In genomic region chr1:58788259-58788658, GRCh38 we compare ENCODE assay signal across 22 cellular contexts. TPM values are rescaled to one million over a fixed set of nuclear protein-coding genes. Genes with fewer than 3 reads are reported as not detected.
DNase-seq lines count a peak whose midpoint lies in the region; ATAC-seq, FAIRE-seq and TF ChIP-seq lines count a peak whose summit lies in the region.
"Had no signal": no experiment of that assay in that cellular context is flagged by ENCODE, and none has a peak within 500 bp of the region (broad histone marks: within the 10 kb centered on the region; RNA-seq: fewer than 3 reads in every experiment).

No MANE protein-coding gene starts in this region.

- H3K27me3 ChIP-seq in CD4-positive, alpha-beta T cell (ENCODE audit: control insufficient read depth, insufficient read depth, low read length): no peaks in the 10 kb centered on the region
- no peaks in the 10 kb centered on the region for H3K27me3 ChIP-seq in astrocyte (ENCODE audit: insufficient read depth, low read length)
- peaks cover 2% of the 10 kb centered on the region for H3K27me3 ChIP-seq in H7 (ENCODE audit: control insufficient read depth, insufficient read depth, low read length)
- no peaks in the 10 kb centered on the region for H3K27me3 ChIP-seq in CD8-positive, alpha-beta memory T cell (ENCODE audit: insufficient read depth, low read length, poor library complexity, severe bottlenecking)
- H3K27me3 ChIP-seq: BLaER1 had no signal

- intact Hi-C loops in CD4-positive, alpha-beta T cell (cut with DNase I, micrococcal nuclease): loop anchor here in 1 of 2 experiments (2.0 to 10.0 kb wide), 2 partner anchors 27 to 237 kb away; no protein-coding TSS in a partner anchor

- peaks cover 26% of the 10 kb centered on the region for H3K36me3 Mint-ChIP-seq in activated naive CD8-positive, alpha-beta T cell
- H3K36me3 Mint-ChIP-seq in activated naive CD8-positive, alpha-beta T cell treated with anti-CD3 and anti-CD28 coated beads for 36 hours: peaks cover 18% of the 10 kb centered on the region
- H3K36me3 Mint-ChIP-seq in CD4-positive, alpha-beta T cell (ENCODE audit: low read depth): peaks cover 55% of the 10 kb centered on the region
- no peaks in the 10 kb centered on the region for H3K36me3 Mint-ChIP-seq in astrocyte (ENCODE audit: low read depth, unreplicated experiment)
- H3K36me3 Mint-ChIP-seq in neural crest cell (ENCODE audit: low read depth): no peaks in the 10 kb centered on the region
- peaks cover 17 to 28% (median 19%) of the 10 kb centered on the region in 3 donors for H3K36me3 Mint-ChIP-seq in CD8-positive, alpha-beta memory T cell

- H4K20me1 ChIP-seq in astrocyte (ENCODE audit: insufficient read depth, low read length): peaks cover 5% of the 10 kb centered on the region

- peak overlapping the region; percentile 66 for H3K27ac Mint-ChIP-seq in activated naive CD8-positive, alpha-beta T cell
- no peak overlapping the region for H3K27ac Mint-ChIP-seq in activated naive CD8-positive, alpha-beta T cell treated with anti-CD3 and anti-CD28 coated beads for 36 hours
- peak overlapping the region; percentile 40 for H3K27ac Mint-ChIP-seq in CD4-positive, alpha-beta T cell
- H3K27ac Mint-ChIP-seq in astrocyte (ENCODE audit: unreplicated experiment): no peak overlapping the region
- no peak overlapping the region for H3K27ac Mint-ChIP-seq in neural crest cell (ENCODE audit: unreplicated experiment)
- peak overlapping the region in 4 of 8 donors; percentile 8 to 95 (median 56) for H3K27ac Mint-ChIP-seq in CD8-positive, alpha-beta memory T cell
- H3K27ac Mint-ChIP-seq: B cell had no signal

- no peak overlapping the region for H3K4me3 Mint-ChIP-seq in activated naive CD8-positive, alpha-beta T cell
- H3K4me3 Mint-ChIP-seq in activated naive CD8-positive, alpha-beta T cell treated with anti-CD3 and anti-CD28 coated beads for 36 hours: no peak overlapping the region
- no peak overlapping the region for H3K4me3 Mint-ChIP-seq in CD4-positive, alpha-beta T cell
- H3K4me3 Mint-ChIP-seq in astrocyte (ENCODE audit: unreplicated experiment) (no peak overlapping the region), neural crest cell (peak overlapping the region; percentile 31)
- peak overlapping the region in 1 of 7 donors; percentile 42 for H3K4me3 Mint-ChIP-seq in CD8-positive, alpha-beta memory T cell
- H3K4me3 Mint-ChIP-seq: B cell had no signal

- H3K36me3 ChIP-seq in astrocyte (ENCODE audit: insufficient read depth, low read length) (no peaks in the 10 kb centered on the region), H7 (replicated peaks; ENCODE audit: control insufficient read depth, insufficient read depth, low read length) (no peaks in the 10 kb centered on the region)
- H3K36me3 ChIP-seq in CD8-positive, alpha-beta memory T cell (ENCODE audit: insufficient read depth, low read length): no peaks in the 10 kb centered on the region
- H3K36me3 ChIP-seq: BLaER1 had no signal

- H3K9ac ChIP-seq in astrocyte (ENCODE audit: low read length): no peak overlapping the region
- H3K9ac ChIP-seq: BLaER1 had no signal

- no peak overlapping the region for H3K27ac ChIP-seq in CD4-positive, alpha-beta T cell (ENCODE audit: low read depth, low read length)
- H3K27ac ChIP-seq in astrocyte (ENCODE audit: low read depth, low read length): no peak overlapping the region
- H3K27ac ChIP-seq in CD8-positive, alpha-beta memory T cell (ENCODE audit: low read depth, low read length): no peak overlapping the region
- H3K27ac ChIP-seq: 22Rv1, BLaER1, C4-2B had no signal

- H2AFZ ChIP-seq in astrocyte (ENCODE audit: low read depth, low read length): no peak overlapping the region

- H3K27me3 Mint-ChIP-seq in activated naive CD8-positive, alpha-beta T cell: no peaks in the 10 kb centered on the region
- H3K27me3 Mint-ChIP-seq in activated naive CD8-positive, alpha-beta T cell treated with anti-CD3 and anti-CD28 coated beads for 36 hours: no peaks in the 10 kb centered on the region
- H3K27me3 Mint-ChIP-seq in CD4-positive, alpha-beta T cell: peaks cover 6% of the 10 kb centered on the region
- H3K27me3 Mint-ChIP-seq in astrocyte (ENCODE audit: low read depth, unreplicated experiment): no peaks in the 10 kb centered on the region
- peaks cover 37% of the 10 kb centered on the region for H3K27me3 Mint-ChIP-seq in neural crest cell (ENCODE audit: low read depth)
- peaks cover 0 to 6% of the 10 kb centered on the region in 2 donors for H3K27me3 Mint-ChIP-seq in CD8-positive, alpha-beta memory T cell
- H3K27me3 Mint-ChIP-seq: B cell had no signal

- peak; percentile 13 for FAIRE-seq in astrocyte (lab: Jason Lieb, UNC)
- FAIRE-seq: A204.1, G401.6, GM12892, H54 had no signal

- POLR2A ChIA-PET in CD4-positive, alpha-beta T cell (lab: Charles Lee): no interaction called here
- POLR2A ChIA-PET in CD8-positive, alpha-beta memory T cell (lab: Charles Lee): no interaction called here

- no peak overlapping the region for H3K4me2 ChIP-seq in astrocyte (ENCODE audit: low read length)
- H3K4me2 ChIP-seq: BLaER1 had no signal

- DNase-seq in activated naive CD8-positive, alpha-beta T cell treated with anti-CD3 and anti-CD28 coated beads for 36 hours: no peak
- no peak for DNase-seq in CD4-positive, alpha-beta T cell
- DNase-seq in astrocyte (ENCODE audit: low read depth) (no peak), neural crest cell (ENCODE audit: low read depth, low spot score) (no peak), NCI-H526 treated with DMSO at 0.1 percent for 48 hours (lab: John Stamatoyannopoulos, UW) (no peak), H7 (no peak)
- DNase-seq in CD8-positive, alpha-beta memory T cell: no peak
- DNase-seq: Caco-2; CD4-positive, CD25-positive, alpha-beta regulatory T cell; DMS153; DND-41; GOT3; HCEC 1CT had no signal

- peaks cover 12% of the 10 kb centered on the region for H3K4me1 ChIP-seq in astrocyte (ENCODE audit: insufficient read depth, low read length)
- peaks cover 11% of the 10 kb centered on the region for H3K4me1 ChIP-seq in CD8-positive, alpha-beta memory T cell (ENCODE audit: insufficient read depth, low read length)

- H3K79me2 ChIP-seq in astrocyte (ENCODE audit: insufficient read depth, low read length): peaks cover 8% of the 10 kb centered on the region

- CTCF ChIA-PET in CD4-positive, alpha-beta T cell (lab: Charles Lee): interaction anchor here (1.9 kb wide), 1 partner anchor 9 kb away, joined by 4 read pairs; no protein-coding TSS in a partner anchor
- CTCF ChIA-PET in CD8-positive, alpha-beta memory T cell (lab: Charles Lee): interaction anchor here (1.1 to 1.5 kb wide), 2 partner anchors 47 to 911 kb away, joined by 3 to 4 read pairs; no protein-coding TSS in a partner anchor

- no peak for ATAC-seq in CD4-positive, alpha-beta T cell (ENCODE audit: poor library complexity)

- no peaks in the 10 kb centered on the region for H3K9me3 ChIP-seq in CD4-positive, alpha-beta T cell (ENCODE audit: control insufficient read depth, low read length)
- H3K9me3 ChIP-seq in astrocyte (ENCODE audit: insufficient read depth, low read depth, low read length): no peaks in the 10 kb centered on the region
- H3K9me3 ChIP-seq in CD8-positive, alpha-beta memory T cell (ENCODE audit: low read length): no peaks in the 10 kb centered on the region
- H3K9me3 ChIP-seq: BLaER1, Caco-2 had no signal

- no peak for TF ChIP-seq CTCF in CD4-positive, alpha-beta T cell (IDR thresholded peaks at IDR 0.05)
- TF ChIP-seq CTCF in astrocyte (IDR thresholded peaks at IDR 0.05; ENCODE audit: insufficient read depth, low read depth, low read length) (no peak), neural crest cell (conservative IDR thresholded peaks at IDR 0.05) (no peak)

- H3K4me1 Mint-ChIP-seq in activated naive CD8-positive, alpha-beta T cell (ENCODE audit: low read depth): peaks cover 32% of the 10 kb centered on the region
- peaks cover 24% of the 10 kb centered on the region for H3K4me1 Mint-ChIP-seq in activated naive CD8-positive, alpha-beta T cell treated with anti-CD3 and anti-CD28 coated beads for 36 hours
- peaks cover 61% of the 10 kb centered on the region for H3K4me1 Mint-ChIP-seq in CD4-positive, alpha-beta T cell (ENCODE audit: low read depth)
- peaks cover 12% of the 10 kb centered on the region for H3K4me1 Mint-ChIP-seq in astrocyte (ENCODE audit: low read depth, unreplicated experiment)
- H3K4me1 Mint-ChIP-seq in neural crest cell: peaks cover 5% of the 10 kb centered on the region
- peaks cover 28 to 63% (median 41%) of the 10 kb centered on the region in 3 donors for H3K4me1 Mint-ChIP-seq in CD8-positive, alpha-beta memory T cell

- H3K9me3 Mint-ChIP-seq in activated naive CD8-positive, alpha-beta T cell (ENCODE audit: low read depth): peaks cover 6% of the 10 kb centered on the region
- H3K9me3 Mint-ChIP-seq in activated naive CD8-positive, alpha-beta T cell treated with anti-CD3 and anti-CD28 coated beads for 36 hours: peaks cover 12% of the 10 kb centered on the region
- peaks cover 7% of the 10 kb centered on the region for H3K9me3 Mint-ChIP-seq in CD4-positive, alpha-beta T cell
- H3K9me3 Mint-ChIP-seq in astrocyte (ENCODE audit: unreplicated experiment) (peaks cover 4% of the 10 kb centered on the region), neural crest cell (no peaks in the 10 kb centered on the region)
- peaks cover 0 to 8% (median 0%) of the 10 kb centered on the region in 5 donors for H3K9me3 Mint-ChIP-seq in CD8-positive, alpha-beta memory T cell

- no peak overlapping the region for H3K4me3 ChIP-seq in astrocyte (ENCODE audit: insufficient read depth, low read depth, low read length)
- no peak overlapping the region for H3K4me3 ChIP-seq in H7 (ENCODE audit: insufficient read depth, low read depth, low read length)
- H3K4me3 ChIP-seq in CD8-positive, alpha-beta memory T cell (ENCODE audit: low read length): no peak overlapping the region
- H3K4me3 ChIP-seq: BLaER1 had no signal

RNA-seq across cellular contexts. Expression of gene JUN, which starts 4.4 kb away (rescaled TPM):
- total RNA-seq in activated naive CD8-positive, alpha-beta T cell treated with anti-CD3 and anti-CD28 coated beads for 36 hours: 10 to 100 TPM; 26.1 to 26.3 TPM
- total RNA-seq in CD4-positive, alpha-beta T cell: 100 to 1,000 TPM; 585 to 588 TPM
- total RNA-seq in astrocyte (100 and 101 TPM in 2 replicates), neural crest cell (28.7 and 29.0 TPM in 2 replicates)
- total RNA-seq in H7 (2014; rRNA removed; shearing (Covaris generic)): 37.1 and 64.0 TPM in 2 replicates
- total RNA-seq in CD8-positive, alpha-beta memory T cell: 10 to 100 TPM; 25.5 to 27.7 TPM
- 163 TPM for polyA plus RNA-seq in CD8-positive, alpha-beta memory T cell

Comparison
In these comparisons a context has a peak if more than half of its experiments do, and no peak if none do; other contexts are left out.
1. H3K27ac Mint-ChIP-seq: peak in activated naive CD8-positive, alpha-beta T cell (single experiment) and CD4-positive, alpha-beta T cell (single experiment); none in activated naive CD8-positive, alpha-beta T cell treated with anti-CD3 and anti-CD28 coated beads for 36 hours (single experiment), astrocyte (single experiment) and neural crest cell (single experiment).